ENCODE assay signal across 12 cellular contexts in the genomic region with DNA sequence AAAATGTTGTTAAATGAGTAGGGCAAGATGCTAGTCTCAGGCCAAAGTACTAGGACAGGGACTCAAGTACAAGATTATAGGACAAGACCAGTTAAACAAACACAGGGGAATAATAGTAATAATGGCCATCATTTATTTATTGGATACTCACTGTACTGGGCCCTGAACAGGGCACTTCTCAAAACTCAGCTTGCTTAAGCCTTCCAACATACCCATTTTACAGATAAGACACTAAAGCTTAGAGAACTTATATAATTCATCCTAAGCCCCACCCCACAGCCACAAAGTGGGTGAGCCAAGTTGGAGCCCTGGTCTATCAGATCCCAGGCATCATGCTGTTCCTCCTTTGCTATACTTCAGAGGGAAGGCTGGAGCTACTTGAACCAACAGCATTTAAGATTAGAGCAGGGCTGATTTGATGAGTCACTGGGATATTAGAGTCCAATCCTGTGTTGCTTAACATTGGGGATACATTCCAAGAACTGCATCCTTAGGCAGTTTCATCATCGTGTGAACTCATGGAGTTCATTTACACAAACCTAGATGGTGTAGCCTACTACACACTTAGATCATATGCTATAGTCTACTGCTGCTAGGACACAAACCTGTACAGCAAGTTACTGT.
DNase-seq lines count a peak whose midpoint lies in the region; ATAC-seq, FAIRE-seq and TF ChIP-seq lines count a peak whose summit lies in the region.
"Had no signal": no experiment of that assay in that cellular context is flagged by ENCODE, and none has a peak within 500 bp of the region (broad histone marks: within the 10 kb centered on the region; RNA-seq: fewer than 3 reads in every experiment).

No MANE protein-coding gene starts in this region.

- H3K4me3 Mint-ChIP-seq in MCF 10A (ENCODE audit: unreplicated experiment) (no peak overlapping the region), astrocyte (ENCODE audit: unreplicated experiment) (no peak overlapping the region)

- H3K27me3 ChIP-seq in breast epithelium (no peaks in the 10 kb centered on the region), astrocyte (ENCODE audit: insufficient read depth, low read length) (no peaks in the 10 kb centered on the region), upper lobe of left lung (no peaks in the 10 kb centered on the region), ascending aorta (no peaks in the 10 kb centered on the region)

- POLR2A ChIA-PET in MCF 10A (lab: Yijun Ruan, JAX), result interaction anchor here (0.8 to 1.6 kb wide), 6 partner anchors 11 to 93 kb away, joined by 3 to 6 read pairs (median 4); no protein-coding TSS in a partner anchor

- no peaks in the 10 kb centered on the region for H4K20me1 ChIP-seq in astrocyte (ENCODE audit: insufficient read depth, low read length)

- BruUV-seq in MCF 10A (replicated peaks; lab: Mats Ljungman, UMichigan), result no TSS peak

- H3K4me1 ChIP-seq in breast epithelium (no peaks in the 10 kb centered on the region), astrocyte (ENCODE audit: insufficient read depth, low read length) (peaks cover 2% of the 10 kb centered on the region), upper lobe of left lung (no peaks in the 10 kb centered on the region), ascending aorta (no peaks in the 10 kb centered on the region)

- H3K4me3 ChIP-seq in breast epithelium (no peak overlapping the region), astrocyte (ENCODE audit: insufficient read depth, low read depth, low read length) (no peak overlapping the region), upper lobe of left lung (no peak overlapping the region), ascending aorta (no peak overlapping the region)

- CTCF ChIA-PET in MCF 10A (lab: Yijun Ruan, JAX), result interaction anchor here (0.6 to 1.6 kb wide), 4 partner anchors 13 to 124 kb away, joined by 3 to 5 read pairs (median 3); no protein-coding TSS in a partner anchor

- no peak overlapping the region for H3K4me2 ChIP-seq in astrocyte (ENCODE audit: low read length)

- H3K36me3 ChIP-seq in breast epithelium (no peaks in the 10 kb centered on the region), astrocyte (ENCODE audit: insufficient read depth, low read length) (no peaks in the 10 kb centered on the region), upper lobe of left lung (no peaks in the 10 kb centered on the region), ascending aorta (no peaks in the 10 kb centered on the region)

- peak; percentile 64 to 90 for ATAC-seq in upper lobe of left lung (ENCODE audit: low FRiP score in 2 of 2)
- ATAC-seq in HG03460 (IDR thresholded peaks at IDR 0.05; ENCODE audit: unreplicated experiment), result no peak

- H3K9ac ChIP-seq in astrocyte (ENCODE audit: low read length), result no peak overlapping the region

- intact Hi-C loops in MCF 10A (cut with micrococcal nuclease), result no loop called here
- intact Hi-C loops in breast epithelium (cut with DNase I; ENCODE audit: low total_unique reads), result no loop called here
- intact Hi-C loops in ascending aorta (cut with DNase I), result no loop called here

- H3K4me1 Mint-ChIP-seq in MCF 10A (ENCODE audit: insufficient read depth, unreplicated experiment), result no peaks in the 10 kb centered on the region
- peaks cover 27% of the 10 kb centered on the region for H3K4me1 Mint-ChIP-seq in astrocyte (ENCODE audit: low read depth, unreplicated experiment)

- peak overlapping the region; percentile 18 for H3K27ac Mint-ChIP-seq in MCF 10A (ENCODE audit: low read depth, unreplicated experiment)
- H3K27ac Mint-ChIP-seq in astrocyte (ENCODE audit: unreplicated experiment), result peak overlapping the region; percentile 85

- no peak overlapping the region for H2AFZ ChIP-seq in astrocyte (ENCODE audit: low read depth, low read length)

- TF ChIP-seq POLR2A in breast epithelium (IDR thresholded peaks at IDR 0.05), result no peak
- no peak for TF ChIP-seq POLR2A in upper lobe of left lung (IDR thresholded peaks at IDR 0.05)

- H3K79me2 ChIP-seq in astrocyte (ENCODE audit: insufficient read depth, low read length), result no peaks in the 10 kb centered on the region

- no peak for TF ChIP-seq EP300 in upper lobe of left lung (IDR thresholded peaks at IDR 0.05)

- H3K9me3 ChIP-seq in breast epithelium (no peaks in the 10 kb centered on the region), astrocyte (ENCODE audit: insufficient read depth, low read depth, low read length) (no peaks in the 10 kb centered on the region), upper lobe of left lung (no peaks in the 10 kb centered on the region), ascending aorta (no peaks in the 10 kb centered on the region)

- WGBS in upper lobe of left lung, 2 donors, result 47 to 70% methylated on average over 1 of the region's 1 CpG

- DNase-seq in MCF 10A (ENCODE audit: unreplicated experiment) (peak; percentile 97), breast epithelium (ENCODE audit: low spot score in 2 of 2) (no peak), astrocyte (ENCODE audit: low read depth) (peak; percentile 97), hepatic stellate cell (ENCODE audit: low spot score) (peak; percentile 88), upper lobe of left lung (no peak), cerebellum (ENCODE audit: low spot score) (no peak), ascending aorta (ENCODE audit: low spot score in 2 of 2) (no peak)
- DNase-seq: Karpas-422, kidney, NCI-H510A treated with DMSO at 0.1 percent for 48 hours had no signal

- no peak overlapping the region for H3K27ac ChIP-seq in breast epithelium
- peak overlapping the region; percentile 13 for H3K27ac ChIP-seq in astrocyte (ENCODE audit: low read depth, low read length)
- no peak overlapping the region for H3K27ac ChIP-seq in upper lobe of left lung
- no peak overlapping the region for H3K27ac ChIP-seq in ascending aorta

- TF ChIP-seq CTCF in MCF 10A (IDR thresholded peaks at IDR 0.05; ENCODE audit: unreplicated experiment), result no peak
- TF ChIP-seq CTCF in breast epithelium (IDR thresholded peaks at IDR 0.05), result no peak
- TF ChIP-seq CTCF in astrocyte (IDR thresholded peaks at IDR 0.05; ENCODE audit: insufficient read depth, low read depth, low read length), result no peak
- no peak for TF ChIP-seq CTCF in upper lobe of left lung (IDR thresholded peaks at IDR 0.05)
- no peak for TF ChIP-seq CTCF in ascending aorta (IDR thresholded peaks at IDR 0.05)

- H3K36me3 Mint-ChIP-seq in MCF 10A (ENCODE audit: insufficient read depth, unreplicated experiment) (no peaks in the 10 kb centered on the region), astrocyte (ENCODE audit: low read depth, unreplicated experiment) (no peaks in the 10 kb centered on the region)

- H3K9me3 Mint-ChIP-seq in MCF 10A (ENCODE audit: unreplicated experiment) (no peaks in the 10 kb centered on the region), astrocyte (ENCODE audit: unreplicated experiment) (peaks cover 3% of the 10 kb centered on the region)

- H3K27me3 Mint-ChIP-seq in MCF 10A (ENCODE audit: insufficient read depth, unreplicated experiment), result no peaks in the 10 kb centered on the region
- H3K27me3 Mint-ChIP-seq in astrocyte (ENCODE audit: low read depth, unreplicated experiment), result no peaks in the 10 kb centered on the region

- FAIRE-seq in astrocyte (lab: Jason Lieb, UNC), result peak; percentile 99
- FAIRE-seq: A204.1, kidney had no signal

Comparison
In these comparisons a context has a peak if more than half of its experiments do, and no peak if none do; other contexts are left out.
1. DNase-seq: peak in MCF 10A (single experiment), astrocyte (single experiment) and hepatic stellate cell (single experiment); none in breast epithelium (0 of 2), upper lobe of left lung (0 of 2), cerebellum (single experiment) and ascending aorta (0 of 2).